ENCODE assay signal across 1 cellular context in genomic region chr7:44999245-45000095, GRCh38.
A peak's percentile ranks its signal among the peaks of the same experiment; 100 is the strongest.
TF ChIP-seq lines count a peak whose summit lies in the region.

No MANE protein-coding gene starts in this region.

TF ChIP-seq in K562, 482 proteins besides CTCF, POLR2A, EP300 and RAD21 (continued from another document and continues in another):
- TF ChIP-seq ZBTB11 (CRISPR knock-in tag; IDR thresholded peaks at IDR 0.05), result no peak
- TF ChIP-seq PBX2 (CRISPR knock-in tag; IDR thresholded peaks at IDR 0.05; ENCODE audit: low read depth), result peak; percentile 15; the same call in 1 of the 2 replicates
- no peak for TF ChIP-seq PBX2 (tag; conservative IDR thresholded peaks at IDR 0.05; ENCODE audit: low read depth)
- no peak for TF ChIP-seq CHD7 (IDR thresholded peaks at IDR 0.05; ENCODE audit: low read depth, low read length)
- TF ChIP-seq ZNF318 (IDR thresholded peaks at IDR 0.05; ENCODE audit: borderline replicate concordance in 1 of 2, low read depth in 1 of 2), result no peak
- TF ChIP-seq MLLT1 (IDR thresholded peaks at IDR 0.05), result peak in 1 of 2 experiments; percentile 77; a peak in 3 of 4 replicates
- TF ChIP-seq E2F1 (CRISPR knock-in tag; IDR thresholded peaks at IDR 0.05), result peak; percentile 42; the same call in 1 of the 2 replicates
- TF ChIP-seq POLR2B (IDR thresholded peaks at IDR 0.05; ENCODE audit: low read depth, partially characterized antibody), result peak; percentile 74
- no peak for TF ChIP-seq HINFP (tag; conservative IDR thresholded peaks at IDR 0.05; ENCODE audit: low read depth)
- no peak for TF ChIP-seq ZNF316 (IDR thresholded peaks at IDR 0.05)
- no peak for TF ChIP-seq POLR3G (IDR thresholded peaks at IDR 0.05; ENCODE audit: extremely low read depth, insufficient read length, insufficient replicate concordance)
- no peak for TF ChIP-seq PHB (CRISPR knock-in tag; IDR thresholded peaks at IDR 0.05)
